ENCODE assay signal across 10 cellular contexts in the genomic region with DNA sequence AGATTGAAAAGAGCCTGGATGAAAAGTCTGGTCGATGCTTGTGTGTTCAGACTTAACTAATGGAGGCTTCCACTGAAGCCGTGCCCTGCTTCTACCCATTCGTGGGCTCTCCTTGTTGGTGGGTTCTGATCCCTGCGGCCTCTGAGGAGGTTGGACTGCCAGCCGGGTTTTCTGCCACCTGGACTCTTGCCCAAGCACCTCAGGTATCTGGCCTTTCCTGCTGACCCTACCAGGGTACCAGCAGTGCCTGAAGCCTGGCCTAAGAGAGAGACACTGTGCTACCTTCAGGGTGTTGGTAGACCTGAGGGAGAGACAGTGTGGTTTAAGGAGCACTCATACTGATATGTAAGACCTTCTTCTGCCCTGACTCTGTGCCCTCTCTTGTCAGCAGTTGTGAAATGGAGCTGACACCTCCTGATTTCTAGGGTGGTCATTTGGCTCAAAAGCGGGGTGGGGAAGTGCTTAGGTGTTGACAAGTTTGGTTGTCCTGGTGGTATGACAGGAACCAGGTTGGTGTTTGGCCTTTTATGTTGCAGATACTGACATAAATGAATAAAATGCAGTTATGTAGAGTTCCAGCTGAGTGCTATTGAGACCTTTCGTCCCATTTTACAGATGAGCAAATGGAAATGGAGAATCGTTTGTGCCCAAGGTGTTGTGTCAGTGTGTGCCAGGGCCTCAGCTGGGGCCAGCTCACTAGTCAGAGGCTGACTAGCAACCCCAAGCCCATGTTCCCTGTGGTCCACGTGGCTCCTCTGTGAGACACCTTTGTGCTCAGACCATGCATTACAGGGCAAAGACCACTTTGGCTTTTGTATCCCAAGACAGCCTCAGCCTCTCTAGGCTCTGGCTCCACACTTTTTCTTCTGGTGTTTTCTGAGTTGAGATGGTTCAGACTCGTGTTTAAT. TPM values are rescaled to one million over a fixed set of nuclear protein-coding genes. Genes with fewer than 3 reads are reported as not detected.
DNase-seq lines count a peak whose midpoint lies in the region; ATAC-seq and TF ChIP-seq lines count a peak whose summit lies in the region.
"Had no signal": no experiment of that assay in that cellular context is flagged by ENCODE, and none has a peak within 500 bp of the region (broad histone marks: within the 10 kb centered on the region; RNA-seq: fewer than 3 reads in every experiment).

No MANE protein-coding gene starts in this region.

- intact Hi-C loops in cardiac septum (cut with DNase I) (loop anchor here (10.0 kb wide), 1 partner anchor 554 kb away; no protein-coding TSS in a partner anchor), Right ventricle myocardium inferior (cut with DNase I) (no loop called here), MCF 10A (cut with micrococcal nuclease) (no loop called here), Caco-2 (cut with micrococcal nuclease; ENCODE audit: unreplicated experiment) (no loop called here)

- H3K9me3 Mint-ChIP-seq in MCF 10A (ENCODE audit: unreplicated experiment) (no peaks in the 10 kb centered on the region), type B pancreatic cell (no peaks in the 10 kb centered on the region), Caco-2 (ENCODE audit: unreplicated experiment) (no peaks in the 10 kb centered on the region)

- H3K27me3 Mint-ChIP-seq in MCF 10A (ENCODE audit: insufficient read depth, unreplicated experiment) (no peaks in the 10 kb centered on the region), type B pancreatic cell (no peaks in the 10 kb centered on the region), Caco-2 (ENCODE audit: insufficient read depth, unreplicated experiment) (no peaks in the 10 kb centered on the region)

- BruUV-seq in MCF 10A (replicated peaks; lab: Mats Ljungman, UMichigan), result no TSS peak
- no TSS peak for BruUV-seq in Caco-2 (replicated peaks; lab: Mats Ljungman, UMichigan)

- H3K4me3 Mint-ChIP-seq in MCF 10A (ENCODE audit: unreplicated experiment) (no peak overlapping the region), type B pancreatic cell (peak overlapping the region; percentile 95), Caco-2 (ENCODE audit: unreplicated experiment) (no peak overlapping the region)

- ATAC-seq in Right ventricle myocardium inferior, result no peak

- TF ChIP-seq CTCF in MCF 10A (IDR thresholded peaks at IDR 0.05; ENCODE audit: unreplicated experiment) (no peak), type B pancreatic cell (conservative IDR thresholded peaks at IDR 0.05) (no peak), Caco-2 (IDR thresholded peaks at IDR 0.05; ENCODE audit: insufficient read depth in 1 of 2, low read depth in 1 of 2, low read length in 1 of 2, severe bottlenecking in 1 of 2, unreplicated experiment in 1 of 2) (no peak)

- POLR2A ChIA-PET in MCF 10A (lab: Yijun Ruan, JAX) (interaction anchor here (1.3 to 7.4 kb wide), 2 partner anchors 17 to 92 kb away, joined by 3 to 65 read pairs; no protein-coding TSS in a partner anchor), Caco-2 (lab: Charles Lee) (interaction anchor here (0.6 kb wide), 1 partner anchor 419 kb away, joined by 3 read pairs; no protein-coding TSS in a partner anchor)

- H3K4me1 ChIP-seq in mononuclear cell (ENCODE audit: insufficient read depth, low read length) (peaks cover 68% of the 10 kb centered on the region), Caco-2 (peaks cover 17% of the 10 kb centered on the region)

- no peaks in the 10 kb centered on the region for H3K36me3 Mint-ChIP-seq in MCF 10A (ENCODE audit: insufficient read depth, unreplicated experiment)
- H3K36me3 Mint-ChIP-seq in type B pancreatic cell, result peaks cover 28% of the 10 kb centered on the region
- peaks cover 26% of the 10 kb centered on the region for H3K36me3 Mint-ChIP-seq in Caco-2 (ENCODE audit: insufficient read depth, unreplicated experiment)

- H3K9me3 ChIP-seq in mononuclear cell (ENCODE audit: low read depth, low read length) (no peaks in the 10 kb centered on the region), Caco-2 (no peaks in the 10 kb centered on the region)

- H3K36me3 ChIP-seq in Caco-2 (ENCODE audit: control insufficient read depth, insufficient read depth, low read length), result 0 out of 2 replicates have a peak, but pooled peaks cover 4% of the 10 kb centered on the region

- H3K4me3 ChIP-seq in mononuclear cell (ENCODE audit: low read length) (peak overlapping the region; percentile 18), Caco-2 (ENCODE audit: low read depth, low read length) (no peak overlapping the region)

- peak; percentile 74 for DNase-seq in cardiac septum (ENCODE audit: low spot score)
- DNase-seq in Right ventricle myocardium inferior (ENCODE audit: missing footprints), result no peak
- DNase-seq in MCF 10A (ENCODE audit: unreplicated experiment), result no peak
- DNase-seq in type B pancreatic cell (ENCODE audit: extremely low spot score, unreplicated experiment), result no peak
- DNase-seq in NCI-H2081 treated with DMSO at 0.1 percent for 48 hours (lab: John Stamatoyannopoulos, UW), result no peak
- no peak for DNase-seq in Caco-2
- no peak for DNase-seq in NCI-H1436 treated with DMSO at 0.1 percent for 48 hours (lab: John Stamatoyannopoulos, UW)
- DNase-seq: NCI-H2171 treated with DMSO at 0.1 percent for 48 hours, WERI-Rb-1 had no signal

- CTCF ChIA-PET in MCF 10A (lab: Yijun Ruan, JAX) (interaction anchor here (0.5 to 8.2 kb wide), 6 partner anchors 20 to 538 kb away, joined by 3 to 110 read pairs (median 8); partner anchors contain the start of gene LPIN3), Caco-2 (lab: Charles Lee) (interaction anchor here (1.1 kb wide), 1 partner anchor 148 kb away, joined by 3 read pairs; no protein-coding TSS in a partner anchor)

- no peaks in the 10 kb centered on the region for H3K27me3 ChIP-seq in mononuclear cell (ENCODE audit: insufficient read depth, low read length)
- H3K27me3 ChIP-seq in Caco-2 (replicated peaks; ENCODE audit: control insufficient read depth, insufficient read depth, low read length), result no peaks in the 10 kb centered on the region

- peak overlapping the region; percentile 18 for H3K27ac Mint-ChIP-seq in MCF 10A (ENCODE audit: low read depth, unreplicated experiment)
- no peak overlapping the region for H3K27ac Mint-ChIP-seq in type B pancreatic cell
- H3K27ac Mint-ChIP-seq in Caco-2 (ENCODE audit: unreplicated experiment), result no peak overlapping the region

- H3K4me1 Mint-ChIP-seq in MCF 10A (ENCODE audit: insufficient read depth, unreplicated experiment) (peaks cover 61% of the 10 kb centered on the region), type B pancreatic cell (ENCODE audit: unreplicated experiment) (peaks cover 74% of the 10 kb centered on the region), Caco-2 (ENCODE audit: low read depth, unreplicated experiment) (peaks cover 12% of the 10 kb centered on the region)

RNA-seq across cellular contexts. Expression of gene PLCG1, which starts 3.1 kb away (rescaled TPM):
- total RNA-seq in cardiac septum (66.6 TPM), Right ventricle myocardium inferior (43.4 TPM), MCF 10A (2022) (33.2 and 48.1 TPM in 2 replicates), mononuclear cell (115 TPM), type B pancreatic cell (ENCODE audit: low replicate concordance) (78.9 and 241 TPM in 2 replicates), Caco-2 (2022) (196 and 205 TPM in 2 replicates)
